Comparison of ENCODE assay signal across 8 cellular contexts in genomic region chr1:28328228-28328648, GRCh38. TPM values are rescaled to one million over a fixed set of nuclear protein-coding genes. Genes with fewer than 3 reads are reported as not detected.
DNase-seq lines count a peak whose midpoint lies in the region; ATAC-seq, FAIRE-seq and TF ChIP-seq lines count a peak whose summit lies in the region.

No MANE protein-coding gene starts in this region.

- H3K27me3 Mint-ChIP-seq in activated CD4-positive, alpha-beta T cell treated with anti-CD3 and anti-CD28 coated beads, Interleukin-2, amount 10 ng/mL, durations not matched to agents 24 days and 14 days, result peaks cover 2% of the 10 kb centered on the region
- H3K27me3 Mint-ChIP-seq in activated naive CD8-positive, alpha-beta T cell, result no peaks in the 10 kb centered on the region

- peak overlapping the region; percentile 98 for H3K27ac Mint-ChIP-seq in activated CD4-positive, alpha-beta T cell treated with anti-CD3 and anti-CD28 coated beads, Interleukin-2, amount 10 ng/mL, durations not matched to agents 24 days and 14 days
- H3K27ac Mint-ChIP-seq in activated naive CD8-positive, alpha-beta T cell, result peak overlapping the region; percentile 98

- TF ChIP-seq CTCF in kidney (IDR thresholded peaks at IDR 0.05; ENCODE audit: borderline replicate concordance, extremely low read depth, insufficient read depth) (no peak), suprapubic skin (IDR thresholded peaks at IDR 0.05) (no peak)

- H3K36me3 Mint-ChIP-seq in activated CD4-positive, alpha-beta T cell treated with anti-CD3 and anti-CD28 coated beads, Interleukin-2, amount 10 ng/mL, durations not matched to agents 24 days and 14 days (ENCODE audit: low read depth), result peaks cover 30% of the 10 kb centered on the region
- peaks cover 11% of the 10 kb centered on the region for H3K36me3 Mint-ChIP-seq in activated naive CD8-positive, alpha-beta T cell

- H3K36me3 ChIP-seq in kidney (ENCODE audit: control insufficient read depth in 1 of 2, insufficient read depth in 2 of 2, low read length in 2 of 2) (peaks cover 5 to 15% of the 10 kb centered on the region in 2 donors), suprapubic skin (peaks cover 21% of the 10 kb centered on the region)

- intact Hi-C loops in activated CD4-positive, alpha-beta T cell treated with anti-CD3 and anti-CD28 coated beads, Interleukin-2, amount 10 ng/mL, durations not matched to agents 24 days and 14 days (cut with micrococcal nuclease), result loop anchor here (2.0 kb wide), 2 partner anchors 41 to 69 kb away; partner anchors contain the start of genes PHACTR4 and SESN2
- intact Hi-C loops in kidney (cut with DNase I), result no loop called here

- H3K27ac ChIP-seq in kidney (ENCODE audit: low read depth in 2 of 2, low read length in 2 of 2), result peak overlapping the region in 1 of 2 donors; percentile 79
- peak overlapping the region; percentile 87 for H3K27ac ChIP-seq in suprapubic skin

- H3K4me1 Mint-ChIP-seq in activated CD4-positive, alpha-beta T cell treated with anti-CD3 and anti-CD28 coated beads, Interleukin-2, amount 10 ng/mL, durations not matched to agents 24 days and 14 days, result peaks cover 33% of the 10 kb centered on the region
- peaks cover 35% of the 10 kb centered on the region for H3K4me1 Mint-ChIP-seq in activated naive CD8-positive, alpha-beta T cell (ENCODE audit: low read depth)

- H3K4me1 ChIP-seq in kidney (ENCODE audit: control insufficient read depth in 1 of 2, insufficient read depth in 1 of 2, low read depth in 1 of 2, low read length in 2 of 2), result peaks cover 10 to 14% of the 10 kb centered on the region in 2 donors
- H3K4me1 ChIP-seq in suprapubic skin, result peaks cover 21% of the 10 kb centered on the region

- ATAC-seq in HG03025 (IDR thresholded peaks at IDR 0.05; ENCODE audit: low FRiP score, unreplicated experiment), result no peak

- peak overlapping the region; percentile 96 for H3K4me3 Mint-ChIP-seq in activated CD4-positive, alpha-beta T cell treated with anti-CD3 and anti-CD28 coated beads, Interleukin-2, amount 10 ng/mL, durations not matched to agents 24 days and 14 days
- peak overlapping the region; percentile 98 for H3K4me3 Mint-ChIP-seq in activated naive CD8-positive, alpha-beta T cell

- peak overlapping the region; percentile 93 to 95 for H3K4me3 ChIP-seq in kidney (ENCODE audit: low read length in 2 of 2)
- peak overlapping the region; percentile 73 for H3K4me3 ChIP-seq in suprapubic skin

- peak overlapping the region in 1 of 2 donors; percentile 92 for H3K9ac ChIP-seq in kidney (ENCODE audit: low read length in 2 of 2)

- no peaks in the 10 kb centered on the region for H3K9me3 ChIP-seq in kidney (ENCODE audit: control insufficient read depth in 1 of 2, low read length in 2 of 2)
- no peaks in the 10 kb centered on the region for H3K9me3 ChIP-seq in suprapubic skin

- TF ChIP-seq EP300 in suprapubic skin (IDR thresholded peaks at IDR 0.05), result no peak

- POLR2A ChIA-PET in HEK293T (lab: Yijun Ruan, JAX), result interaction anchor here (0.6 to 4.8 kb wide), 41 partner anchors 10 to 853 kb away, joined by 3 to 39 read pairs (median 4); partner anchors contain the start of genes ATP5IF1, EYA3, PHACTR4 and RCC1

- no peaks in the 10 kb centered on the region for H3K27me3 ChIP-seq in suprapubic skin

- CTCF ChIA-PET in HEK293T (lab: Yijun Ruan, JAX), result interaction anchor here (1.0 kb wide), 1 partner anchor 79 kb away, joined by 4 read pairs; no protein-coding TSS in a partner anchor

- no peak for DNase-seq in activated CD4-positive, alpha-beta T cell treated with anti-CD3 and anti-CD28 coated beads, Interleukin-2, amount 10 ng/mL, durations not matched to agents 24 days and 14 days
- no peak for DNase-seq in activated CD4-positive, alpha-beta T cell treated with anti-CD3 and anti-CD28 coated beads, Interleukin-2, amount 50 U/mL, for 4 hours
- DNase-seq in kidney (no peak), suprapubic skin (ENCODE audit: low spot score in 2 of 2) (no peak), GM19239 (ENCODE audit: insufficient read length, low spot score) (no peak), HEK293T (ENCODE audit: extremely low spot score) (no peak)

- no peak for TF ChIP-seq POLR2A in suprapubic skin (IDR thresholded peaks at IDR 0.05)

- FAIRE-seq in kidney (lab: Jason Lieb, UNC) (no peak), GM19239 (lab: Jason Lieb, UNC) (no peak)

- WGBS in suprapubic skin, result 75% methylated on average over 16 of the region's 16 CpGs

- peaks cover 4% of the 10 kb centered on the region for H3K9me3 Mint-ChIP-seq in activated CD4-positive, alpha-beta T cell treated with anti-CD3 and anti-CD28 coated beads, Interleukin-2, amount 10 ng/mL, durations not matched to agents 24 days and 14 days
- no peaks in the 10 kb centered on the region for H3K9me3 Mint-ChIP-seq in activated naive CD8-positive, alpha-beta T cell (ENCODE audit: low read depth)

TF ChIP-seq in HEK293T, 16 proteins besides CTCF, POLR2A, EP300 and RAD21:
- TF ChIP-seq ELF4 (IDR thresholded peaks at IDR 0.05) (no peak), PKNOX1 (IDR thresholded peaks at IDR 0.05) (no peak), NFRKB (IDR thresholded peaks at IDR 0.05) (no peak)

RNA-seq across cellular contexts. Expression of gene MED18, which starts 0.6 kb away (rescaled TPM):
- 20.8 and 23.2 TPM in 2 replicates for total RNA-seq in activated CD4-positive, alpha-beta T cell treated with anti-CD3 and anti-CD28 coated beads, Interleukin-2, amount 10 ng/mL, durations not matched to agents 24 days and 14 days
- total RNA-seq in kidney (14.6 TPM), suprapubic skin (10 to 100 TPM in 3 of 4 donors, 1 to 10 TPM in 1; 9.0 to 17.3 (median 12.4) TPM)
- polyA plus RNA-seq in kidney (ENCODE audit: insufficient read depth, low read depth, low replicate concordance), result 13.2 TPM

RNA-seq across cellular contexts. Expression of gene PHACTR4, which starts 41.3 kb away (rescaled TPM):
- 29.6 and 30.5 TPM in 2 replicates for total RNA-seq in activated CD4-positive, alpha-beta T cell treated with anti-CD3 and anti-CD28 coated beads, Interleukin-2, amount 10 ng/mL, durations not matched to agents 24 days and 14 days
- 51.5 TPM for total RNA-seq in kidney
- polyA plus RNA-seq in kidney (ENCODE audit: insufficient read depth, low read depth, low replicate concordance), result 23.2 TPM
- 10 to 100 TPM; 29.0 to 64.2 (median 47.5) TPM for total RNA-seq in suprapubic skin
